In the genomic region with DNA sequence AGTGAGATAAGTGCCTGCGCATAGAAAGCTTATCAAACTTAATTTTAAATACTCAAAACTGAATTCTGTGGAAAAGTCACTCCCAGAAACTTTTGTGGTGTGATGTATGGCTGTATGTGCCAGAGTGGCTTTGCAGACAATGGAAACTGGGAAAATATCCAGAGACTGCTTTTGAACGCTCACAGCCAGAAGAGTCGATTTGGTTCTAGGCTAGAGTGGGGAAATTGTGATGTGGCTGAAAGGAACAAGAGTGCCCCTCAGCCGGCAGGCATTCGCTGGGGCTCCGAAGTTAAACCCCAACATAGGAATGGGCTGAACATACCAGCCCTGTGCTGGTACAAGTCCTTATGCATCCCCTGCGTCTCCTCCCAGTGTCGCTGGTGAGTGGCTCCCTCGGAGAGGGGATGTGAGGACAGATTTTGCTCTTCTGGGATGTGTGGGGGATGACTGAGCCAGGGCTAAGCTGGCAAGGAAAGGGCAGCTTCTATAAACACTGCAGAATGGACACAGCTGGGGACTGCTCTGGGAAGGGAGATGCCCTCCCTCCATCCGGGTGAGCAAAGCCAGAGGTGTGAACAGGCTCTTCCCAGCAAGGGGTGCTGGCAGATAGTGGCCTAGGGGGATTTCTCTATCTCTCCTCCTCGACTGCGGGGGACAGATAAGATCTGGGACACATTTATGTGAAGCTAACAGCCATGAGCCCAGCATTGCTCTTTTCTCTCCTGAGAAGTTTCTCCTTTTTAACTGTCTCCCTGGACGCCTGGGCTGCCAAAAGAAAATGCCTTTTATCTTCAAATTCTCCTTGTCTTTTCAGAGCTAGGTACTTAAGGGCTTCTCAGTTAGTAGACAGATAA, we compare ENCODE assay signal across 8 cellular contexts. TPM values are rescaled to one million over a fixed set of nuclear protein-coding genes. Genes with fewer than 3 reads are reported as not detected.
"Had no signal": no experiment of that assay in that cellular context is flagged by ENCODE, and none has a peak within 500 bp of the region (broad histone marks: within the 10 kb centered on the region; RNA-seq: fewer than 3 reads in every experiment).

No MANE protein-coding gene starts in this region.

RNA-seq across cellular contexts. Expression of a gene that starts 8.6 kb away (rescaled TPM):
- total RNA-seq: activated CD8-positive, alpha-beta memory T cell treated with anti-CD3 and anti-CD28 coated beads for 36 hours; esophagus mucosa; glomerular endothelial cell; liver; naive thymus-derived CD8-positive, alpha-beta T cell; neural crest cell; psoas muscle had no signal
- polyA plus RNA-seq: liver; naive thymus-derived CD8-positive, alpha-beta T cell; psoas muscle had no signal

RNA-seq across cellular contexts. Expression of a gene that starts 20.5 kb away (rescaled TPM):
- total RNA-seq: activated CD8-positive, alpha-beta memory T cell treated with anti-CD3 and anti-CD28 coated beads for 36 hours; esophagus mucosa; glomerular endothelial cell; liver; naive thymus-derived CD8-positive, alpha-beta T cell; neural crest cell; psoas muscle; temporal lobe had no signal
- polyA plus RNA-seq: liver; naive thymus-derived CD8-positive, alpha-beta T cell; psoas muscle had no signal
